Comparison of ENCODE assay signal across 9 cellular contexts in genomic region chr6:170152111-170152926, GRCh38.
A peak's percentile ranks its signal among the peaks of the same experiment; 100 is the strongest.
DNase-seq lines count a peak whose midpoint lies in the region; ATAC-seq and FAIRE-seq lines count a peak whose summit lies in the region.
"Had no signal": no experiment of that assay in that cellular context is flagged by ENCODE, and none has a peak within 500 bp of the region (broad histone marks: within the 10 kb centered on the region; RNA-seq: fewer than 3 reads in every experiment).

No MANE protein-coding gene starts in this region.

- H3K9me3 Mint-ChIP-seq in stimulated activated naive CD8-positive, alpha-beta T cell treated with anti-CD3 and anti-CD28 coated beads, Interleukin-15, amount 100 ng/mL, for 72 hours: no peaks in the 10 kb centered on the region
- no peaks in the 10 kb centered on the region for H3K9me3 Mint-ChIP-seq in naive thymus-derived CD4-positive, alpha-beta T cell

- peaks cover 4 to 9% of the 10 kb centered on the region in 2 donors for H3K4me1 ChIP-seq in esophagus (ENCODE audit: control insufficient read depth in 2 of 2, insufficient read depth in 2 of 2, low read length in 1 of 2)
- H3K4me1 ChIP-seq in naive thymus-derived CD4-positive, alpha-beta T cell (ENCODE audit: control insufficient read depth in 2 of 2, insufficient read depth in 2 of 2, low read length in 2 of 2): peaks cover 14 to 26% of the 10 kb centered on the region in 2 donors

- H3K4me3 Mint-ChIP-seq in stimulated activated naive CD8-positive, alpha-beta T cell treated with anti-CD3 and anti-CD28 coated beads, Interleukin-15, amount 100 ng/mL, for 72 hours: peak overlapping the region; percentile 26 to 34
- H3K4me3 Mint-ChIP-seq in naive thymus-derived CD4-positive, alpha-beta T cell: peak overlapping the region in 4 of 10 donors; percentile 29 to 56 (median 50)

- FAIRE-seq in RCC 7860 (lab: Jason Lieb, UNC): no peak

- H3K4me3 ChIP-seq in esophagus (ENCODE audit: low read depth in 1 of 2, low read length in 2 of 2): no peak overlapping the region
- H3K4me3 ChIP-seq in naive thymus-derived CD4-positive, alpha-beta T cell (ENCODE audit: low read length): no peak overlapping the region

- peaks cover 67% of the 10 kb centered on the region for H3K4me1 Mint-ChIP-seq in stimulated activated naive CD8-positive, alpha-beta T cell treated with anti-CD3 and anti-CD28 coated beads, Interleukin-15, amount 100 ng/mL, for 72 hours
- H3K4me1 Mint-ChIP-seq in naive thymus-derived CD4-positive, alpha-beta T cell: peaks cover 19 to 45% (median 29%) of the 10 kb centered on the region in 7 donors

- ATAC-seq in stimulated activated naive CD8-positive, alpha-beta T cell treated with anti-CD3 and anti-CD28 coated beads, Interleukin-15, amount 100 ng/mL, for 72 hours: no peak
- ATAC-seq in stimulated activated naive CD8-positive, alpha-beta T cell treated with anti-CD3 and anti-CD28 coated beads, Interleukin-15, Interleukin-2, amounts not matched to agents 100 U/mL and 50 U/mL, for 24 hours: no peak
- ATAC-seq in naive thymus-derived CD4-positive, alpha-beta T cell: peak; percentile 31
- ATAC-seq in HG03354 (IDR thresholded peaks at IDR 0.05; ENCODE audit: poor library complexity, severe bottlenecking, unreplicated experiment): no peak

- H3K27ac ChIP-seq in esophagus (ENCODE audit: low read depth in 2 of 2, low read length in 1 of 2): peak overlapping the region; percentile 12 to 18
- no peak overlapping the region for H3K27ac ChIP-seq in naive thymus-derived CD4-positive, alpha-beta T cell (ENCODE audit: low read depth, low read length)

- peaks cover 39% of the 10 kb centered on the region for H3K27me3 Mint-ChIP-seq in stimulated activated naive CD8-positive, alpha-beta T cell treated with anti-CD3 and anti-CD28 coated beads, Interleukin-15, amount 100 ng/mL, for 72 hours
- peaks cover 0 to 26% (median 4%) of the 10 kb centered on the region in 5 donors for H3K27me3 Mint-ChIP-seq in naive thymus-derived CD4-positive, alpha-beta T cell

- H3K27ac Mint-ChIP-seq in stimulated activated naive CD8-positive, alpha-beta T cell treated with anti-CD3 and anti-CD28 coated beads, Interleukin-15, amount 100 ng/mL, for 72 hours: no peak overlapping the region
- H3K27ac Mint-ChIP-seq in naive thymus-derived CD4-positive, alpha-beta T cell: peak overlapping the region in 2 of 9 donors; percentile 12 to 29

- POLR2A ChIA-PET in naive thymus-derived CD4-positive, alpha-beta T cell (lab: Charles Lee): no interaction called here

- 49 to 53% methylated on average over 36 of the region's 36 CpGs for WGBS in esophagus, 2 donors

- no peaks in the 10 kb centered on the region for H3K36me3 ChIP-seq in esophagus (ENCODE audit: control insufficient read depth in 2 of 2, insufficient read depth in 2 of 2, low read length in 1 of 2)
- no peaks in the 10 kb centered on the region for H3K36me3 ChIP-seq in naive thymus-derived CD4-positive, alpha-beta T cell (ENCODE audit: control insufficient read depth in 2 of 3, insufficient read depth in 3 of 3, low read length in 3 of 3)

- no peaks in the 10 kb centered on the region for H3K27me3 ChIP-seq in esophagus (ENCODE audit: control insufficient read depth in 1 of 2, insufficient read depth in 2 of 2, low read length in 2 of 2)
- no peaks in the 10 kb centered on the region for H3K27me3 ChIP-seq in naive thymus-derived CD4-positive, alpha-beta T cell (ENCODE audit: control insufficient read depth in 2 of 2, insufficient read depth in 2 of 2, low read length in 2 of 2)

- H3K36me3 Mint-ChIP-seq in naive thymus-derived CD4-positive, alpha-beta T cell: no peaks in the 10 kb centered on the region

- no peak for DNase-seq in stimulated activated naive CD8-positive, alpha-beta T cell treated with anti-CD3 and anti-CD28 coated beads, Interleukin-15, amount 100 ng/mL, for 72 hours
- DNase-seq in stimulated activated naive CD8-positive, alpha-beta T cell treated with anti-CD3 and anti-CD28 coated beads, Interleukin-15, Interleukin-2, amounts not matched to agents 100 U/mL and 50 U/mL, for 24 hours: no peak
- DNase-seq in naive thymus-derived CD4-positive, alpha-beta T cell: peak in 2 of 9 donors; percentile 17 to 20
- DNase-seq in RCC 7860 (ENCODE audit: low spot score): no peak
- no peak for DNase-seq in activated gamma-delta T cell treated with Interleukin-2 at 50 U/mL for 16 hours
- no peak for DNase-seq in activated T-cell treated with anti-CD3 and anti-CD28 coated beads, Interleukin-2, amount 50 U/mL, for 1 hour
- DNase-seq: MV-4-11 had no signal

- intact Hi-C loops in naive thymus-derived CD4-positive, alpha-beta T cell (cut with micrococcal nuclease): no loop called here

- CTCF ChIA-PET in naive thymus-derived CD4-positive, alpha-beta T cell (lab: Charles Lee): no interaction called here

- H3K9me3 ChIP-seq in esophagus (ENCODE audit: control insufficient read depth in 2 of 2, insufficient read depth in 1 of 2, low read depth in 1 of 2, low read length in 1 of 2): no peaks in the 10 kb centered on the region
- H3K9me3 ChIP-seq in naive thymus-derived CD4-positive, alpha-beta T cell (ENCODE audit: control insufficient read depth in 2 of 3, low read length in 3 of 3): no peaks in the 10 kb centered on the region
